In genomic region chr2:58107803-58108710, GRCh38 we compare ENCODE assay signal across 1 cellular context.
A peak's percentile ranks its signal among the peaks of the same experiment; 100 is the strongest.
TF ChIP-seq lines count a peak whose summit lies in the region.

No MANE protein-coding gene starts in this region.

TF ChIP-seq in HCT116, 20 proteins besides CTCF, POLR2A, EP300 and RAD21 (continued from another document):
- TF ChIP-seq REST (IDR thresholded peaks at IDR 0.05; ENCODE audit: low read depth), result no peak
- TF ChIP-seq SRF (IDR thresholded peaks at IDR 0.05; ENCODE audit: low read depth), result peak; percentile 59; the same call in 1 of the 2 replicates
- TF ChIP-seq ZNF274 (IDR thresholded peaks at IDR 0.05; ENCODE audit: low read depth, low read length), result no peak
- TF ChIP-seq SIN3A (IDR thresholded peaks at IDR 0.05; ENCODE audit: low read depth), result peak; percentile 29; the same call in 1 of the 2 replicates
- TF ChIP-seq EGR1 (IDR thresholded peaks at IDR 0.05; ENCODE audit: low read depth), result no peak
- TF ChIP-seq CEBPB (IDR thresholded peaks at IDR 0.05; ENCODE audit: low read depth), result peak; percentile 92
- peak; percentile 66; the same call in 1 of the 2 replicates for TF ChIP-seq CBX3 (IDR thresholded peaks at IDR 0.05; ENCODE audit: low read depth)
- no peak for TF ChIP-seq ATF3 (IDR thresholded peaks at IDR 0.05)
